ENCODE assay signal across 23 cellular contexts in genomic region chr22:30191049-30191701, GRCh38. TPM values are rescaled to one million over a fixed set of nuclear protein-coding genes. Genes with fewer than 3 reads are reported as not detected.
A peak's percentile ranks its signal among the peaks of the same experiment; 100 is the strongest.
DNase-seq lines count a peak whose midpoint lies in the region; ATAC-seq and TF ChIP-seq lines count a peak whose summit lies in the region.
"Had no signal": no experiment of that assay in that cellular context is flagged by ENCODE, and none has a peak within 500 bp of the region (broad histone marks: within the 10 kb centered on the region; RNA-seq: fewer than 3 reads in every experiment).

No MANE protein-coding gene starts in this region.

- TF ChIP-seq CTCF in Loucy (conservative IDR thresholded peaks at IDR 0.05; ENCODE audit: low read length) (no peak), retinal pigment epithelial cell (conservative IDR thresholded peaks at IDR 0.05; ENCODE audit: low read depth, low read length) (no peak)
- TF ChIP-seq CTCF in CD4-positive, alpha-beta T cell (IDR thresholded peaks at IDR 0.05) = no peak

- POLR2A ChIA-PET in CD4-positive, alpha-beta T cell (lab: Charles Lee) = no interaction called here

- peaks cover 93% of the 10 kb centered on the region for H3K4me1 Mint-ChIP-seq in activated CD8-positive, alpha-beta memory T cell treated with anti-CD3 and anti-CD28 coated beads, Interleukin-2, amount 10 ng/mL, durations not matched to agents 7 days and 5 days
- H3K4me1 Mint-ChIP-seq in CD4-positive, alpha-beta T cell (ENCODE audit: low read depth) = peaks cover 77% of the 10 kb centered on the region

- peaks cover 82% of the 10 kb centered on the region for H3K4me1 ChIP-seq in Loucy (ENCODE audit: insufficient read depth, low read length, poor library complexity, severe bottlenecking)

- H3F3A ChIP-seq in Loucy (ENCODE audit: low read depth) = no peaks in the 10 kb centered on the region

- no peaks in the 10 kb centered on the region for H3K9me2 ChIP-seq in Loucy (replicated peaks; ENCODE audit: low read depth, low read length)

- peak overlapping the region; percentile 20 for H3K4me3 Mint-ChIP-seq in activated CD8-positive, alpha-beta memory T cell treated with anti-CD3 and anti-CD28 coated beads, Interleukin-2, amount 10 ng/mL, durations not matched to agents 7 days and 5 days
- no peak overlapping the region for H3K4me3 Mint-ChIP-seq in CD4-positive, alpha-beta T cell
- H3K4me3 Mint-ChIP-seq: neural crest cell had no signal

- no peak overlapping the region for H3K27ac ChIP-seq in CD4-positive, alpha-beta T cell (ENCODE audit: low read depth, low read length)
- H3K27ac ChIP-seq: C4-2B, epithelial cell of prostate, foreskin keratinocyte, HL-60 had no signal

- H3K27me3 ChIP-seq in Loucy (ENCODE audit: insufficient read depth, low read length, poor library complexity, severe bottlenecking) = no peaks in the 10 kb centered on the region
- no peaks in the 10 kb centered on the region for H3K27me3 ChIP-seq in CD4-positive, alpha-beta T cell (ENCODE audit: control insufficient read depth, insufficient read depth, low read length)
- H3K27me3 ChIP-seq: foreskin keratinocyte had no signal

- H3K27me3 Mint-ChIP-seq in activated CD8-positive, alpha-beta memory T cell treated with anti-CD3 and anti-CD28 coated beads, Interleukin-2, amount 10 ng/mL, durations not matched to agents 7 days and 5 days = no peaks in the 10 kb centered on the region
- H3K27me3 Mint-ChIP-seq in CD4-positive, alpha-beta T cell = no peaks in the 10 kb centered on the region

- CTCF ChIA-PET in activated CD8-positive, alpha-beta memory T cell treated with anti-CD3 and anti-CD28 coated beads, Interleukin-2, amount 10 ng/mL, durations not matched to agents 7 days and 5 days (lab: Charles Lee) = interaction anchor here (0.6 to 4.1 kb wide), 7 partner anchors 9 to 87 kb away, joined by 3 to 16 read pairs (median 5); no protein-coding TSS in a partner anchor
- CTCF ChIA-PET in CD4-positive, alpha-beta T cell (lab: Charles Lee) = interaction anchor here (1.5 kb wide), 1 partner anchor 11 kb away, joined by 3 read pairs; no protein-coding TSS in a partner anchor

- no peak for ATAC-seq in activated CD8-positive, alpha-beta memory T cell treated with anti-CD3 and anti-CD28 coated beads, Interleukin-2, amount 10 ng/mL, durations not matched to agents 7 days and 5 days
- no peak for ATAC-seq in CD4-positive, alpha-beta T cell (ENCODE audit: poor library complexity)
- ATAC-seq: foreskin keratinocyte, GM12878, left cardiac atrium had no signal

- H2AFZ ChIP-seq in Loucy (ENCODE audit: low read length) = 0 out of 2 replicates have a peak overlapping the region, but pooled peaks have one; percentile 4

- H3K9me3 ChIP-seq in Loucy (ENCODE audit: insufficient read depth, low read depth, low read length) = no peaks in the 10 kb centered on the region
- H3K9me3 ChIP-seq in CD4-positive, alpha-beta T cell (ENCODE audit: control insufficient read depth, low read length) = no peaks in the 10 kb centered on the region

- H3K36me3 ChIP-seq in Loucy (ENCODE audit: insufficient read depth, low read length) = no peaks in the 10 kb centered on the region

- H4K20me1 ChIP-seq in Loucy (ENCODE audit: insufficient read depth, low read length, poor library complexity, severe bottlenecking) = no peaks in the 10 kb centered on the region

- intact Hi-C loops in CD4-positive, alpha-beta T cell (cut with DNase I, micrococcal nuclease) = no loop called here

- H3K4me3 ChIP-seq in Loucy (ENCODE audit: low read length, poor library complexity, severe bottlenecking) = no peak overlapping the region
- no peak overlapping the region for H3K4me3 ChIP-seq in retinal pigment epithelial cell (ENCODE audit: low read length)
- H3K4me3 ChIP-seq: GM12878 had no signal

- no peak overlapping the region for H3K4me2 ChIP-seq in Loucy (ENCODE audit: low read depth, low read length, poor library complexity, severe bottlenecking)

- no peak for DNase-seq in activated CD8-positive, alpha-beta memory T cell treated with anti-CD3 and anti-CD28 coated beads, Interleukin-2, amount 10 ng/mL, durations not matched to agents 7 days and 5 days
- DNase-seq in activated CD8-positive, alpha-beta memory T cell treated with anti-CD3 and anti-CD28 coated beads for 24 hours = no peak
- DNase-seq in amniotic epithelial cell (ENCODE audit: low read depth) = peak; percentile 61
- peak; percentile 91 for DNase-seq in retinal pigment epithelial cell (ENCODE audit: low read depth)
- DNase-seq in NCI-H226 = no peak
- no peak for DNase-seq in MV-4-11 (lab: John Stamatoyannopoulos, UW)
- no peak for DNase-seq in CD4-positive, alpha-beta T cell
- DNase-seq: activated CD4-positive, alpha-beta T cell treated with anti-CD3 and anti-CD28 coated beads for 4 hours; activated T-cell treated with anti-CD3 and anti-CD28 coated beads, Interleukin-2, amount 50 U/mL, for 1 hour; caudate nucleus; DMS153; foreskin keratinocyte; left cardiac atrium; NCI-H1930; NCI-H345; RPMI8226 had no signal

- peak overlapping the region; percentile 78 for H3K27ac Mint-ChIP-seq in activated CD8-positive, alpha-beta memory T cell treated with anti-CD3 and anti-CD28 coated beads, Interleukin-2, amount 10 ng/mL, durations not matched to agents 7 days and 5 days
- H3K27ac Mint-ChIP-seq in CD4-positive, alpha-beta T cell = no peak overlapping the region

- H3K36me3 Mint-ChIP-seq in activated CD8-positive, alpha-beta memory T cell treated with anti-CD3 and anti-CD28 coated beads, Interleukin-2, amount 10 ng/mL, durations not matched to agents 7 days and 5 days = peaks cover 28% of the 10 kb centered on the region
- H3K36me3 Mint-ChIP-seq in CD4-positive, alpha-beta T cell (ENCODE audit: low read depth) = no peaks in the 10 kb centered on the region

- H3K9me3 Mint-ChIP-seq in activated CD8-positive, alpha-beta memory T cell treated with anti-CD3 and anti-CD28 coated beads, Interleukin-2, amount 10 ng/mL, durations not matched to agents 7 days and 5 days (ENCODE audit: low read depth) = no peaks in the 10 kb centered on the region
- H3K9me3 Mint-ChIP-seq in CD4-positive, alpha-beta T cell = no peaks in the 10 kb centered on the region
- H3K9me3 Mint-ChIP-seq: neural crest cell had no signal

- H3K79me2 ChIP-seq in Loucy (ENCODE audit: insufficient read depth, low read length) = no peaks in the 10 kb centered on the region

- H3K9ac ChIP-seq in Loucy (ENCODE audit: low read depth, low read length, poor library complexity, severe bottlenecking) = no peak overlapping the region

RNA-seq across cellular contexts. Expression of gene LIF, which starts 55.4 kb away (rescaled TPM):
- 100 to 1,000 TPM; 107 to 304 TPM for total RNA-seq in activated CD8-positive, alpha-beta memory T cell treated with anti-CD3 and anti-CD28 coated beads, Interleukin-2, amount 10 ng/mL, durations not matched to agents 7 days and 5 days
- total RNA-seq in CD4-positive, alpha-beta T cell = under 1 TPM; 0.17 to 0.30 TPM
- total RNA-seq: temporal lobe had no signal

Comparison
In these comparisons a context has a peak if more than half of its experiments do, and no peak if none do; other contexts are left out.
1. DNase-seq: peak in amniotic epithelial cell (single experiment) and retinal pigment epithelial cell (single experiment); none in activated CD8-positive, alpha-beta memory T cell treated with anti-CD3 and anti-CD28 coated beads, Interleukin-2, amount 10 ng/mL, durations not matched to agents 7 days and 5 days (single experiment), activated CD8-positive, alpha-beta memory T cell treated with anti-CD3 and anti-CD28 coated beads for 24 hours (single experiment), NCI-H226 (single experiment), MV-4-11 (single experiment) and CD4-positive, alpha-beta T cell (0 of 10).
2. RNA of gene LIF, which starts 55.4 kb away (total RNA-seq): 107 to 304 TPM in activated CD8-positive, alpha-beta memory T cell treated with anti-CD3 and anti-CD28 coated beads, Interleukin-2, amount 10 ng/mL, durations not matched to agents 7 days and 5 days; 0.17 to 0.30 TPM in CD4-positive, alpha-beta T cell; every median in the first group is over 10 times any median in the second.